Comparison of ENCODE assay signal across 8 cellular contexts in genomic region chr6:34756513-34756856, GRCh38. TPM values are rescaled to one million over a fixed set of nuclear protein-coding genes. Genes with fewer than 3 reads are reported as not detected.
DNase-seq lines count a peak whose midpoint lies in the region; ATAC-seq, FAIRE-seq and TF ChIP-seq lines count a peak whose summit lies in the region.
"Not testable (repeated sequence)": the region's sequence is repeated elsewhere in the genome, so short reads cannot be mapped to it uniquely, and the experiment has no call there.

No MANE protein-coding gene starts in this region.

- H3K4me3 ChIP-seq in GM08714 (ENCODE audit: low read length) = peak overlapping the region; percentile 84
- H3K4me3 ChIP-seq in OCI-LY1 (ENCODE audit: low read depth, low read length, poor library complexity, severe bottlenecking) = peak overlapping the region; percentile 83
- peak overlapping the region; percentile 56 for H3K4me3 ChIP-seq in colonic mucosa
- peak overlapping the region; percentile 92 to 99 for H3K4me3 ChIP-seq in kidney (ENCODE audit: low read length in 2 of 2)
- H3K4me3 ChIP-seq in upper lobe of right lung = peak overlapping the region; percentile 72

- not testable (repeated sequence) for H3K9me3 ChIP-seq in OCI-LY1 (ENCODE audit: low read length); colonic mucosa; kidney (ENCODE audit: control insufficient read depth in 1 of 2, low read length in 2 of 2); upper lobe of right lung

- peaks cover 19% of the 10 kb centered on the region for H3K4me1 ChIP-seq in OCI-LY1 (ENCODE audit: insufficient read depth, low read length, severe bottlenecking)
- H3K4me1 ChIP-seq in colonic mucosa; kidney (ENCODE audit: control insufficient read depth in 1 of 2, insufficient read depth in 1 of 2, low read depth in 1 of 2, low read length in 2 of 2); upper lobe of right lung: not testable (repeated sequence)

- not testable (repeated sequence) for H3K27me3 ChIP-seq in OCI-LY1 (ENCODE audit: insufficient read depth, low read length); colonic mucosa; upper lobe of right lung

- H3K79me2 ChIP-seq in OCI-LY1 (ENCODE audit: insufficient read depth, low read length) = peaks cover 27% of the 10 kb centered on the region

- peak; percentile 54 for ATAC-seq in upper lobe of right lung

- not testable (repeated sequence) for H3K9me2 ChIP-seq in OCI-LY1 (ENCODE audit: low read depth, low read length)

- peak overlapping the region; percentile 92 for H3K4me2 ChIP-seq in OCI-LY1 (ENCODE audit: low read length)

- DNase-seq in LoVo (ENCODE audit: low spot score) (peak; percentile 51), colonic mucosa (peak; percentile 30), retina (peak; percentile 42)
- DNase-seq in activated CD4-positive, alpha-beta T cell treated with anti-CD3 and anti-CD28 coated beads, Interleukin-2, amount 50 U/mL, for 48 hours = peak; percentile 42 to 56
- not testable (repeated sequence) for DNase-seq in kidney, upper lobe of right lung

- TF ChIP-seq CTCF in OCI-LY1 (IDR thresholded peaks at IDR 0.05; ENCODE audit: low read length) = peak; percentile 64
- peak; percentile 27 for TF ChIP-seq CTCF in colonic mucosa (IDR thresholded peaks at IDR 0.05)
- TF ChIP-seq CTCF in kidney (IDR thresholded peaks at IDR 0.05; ENCODE audit: borderline replicate concordance, extremely low read depth, insufficient read depth) = peak; percentile 31
- peak; percentile 35 for TF ChIP-seq CTCF in upper lobe of right lung (IDR thresholded peaks at IDR 0.05)

- H4K20me1 ChIP-seq in OCI-LY1 (ENCODE audit: insufficient read depth, low read length) = not testable (repeated sequence)

- not testable (repeated sequence) for H2AFZ ChIP-seq in OCI-LY1 (ENCODE audit: low read length)

- peaks cover 11% of the 10 kb centered on the region; the same call in 1 of the 2 replicates for H3K36me3 ChIP-seq in OCI-LY1 (ENCODE audit: insufficient read depth, low read length)
- H3K36me3 ChIP-seq in colonic mucosa; kidney (ENCODE audit: control insufficient read depth in 1 of 2, insufficient read depth in 2 of 2, low read length in 2 of 2); upper lobe of right lung: not testable (repeated sequence)

- H3K9ac ChIP-seq in OCI-LY1 (ENCODE audit: low read length) (peak overlapping the region; percentile 94), colonic mucosa (ENCODE audit: low read depth in 2 of 2, low read length in 2 of 2) (peak overlapping the region; percentile 54 to 87), kidney (ENCODE audit: low read length in 2 of 2) (peak overlapping the region; percentile 20 to 87)

- intact Hi-C loops in colonic mucosa (cut with DNase I); kidney (cut with DNase I); upper lobe of right lung (cut with DNase I): not testable (repeated sequence)

- H3F3A ChIP-seq in OCI-LY1 (ENCODE audit: insufficient read depth, low read length) = not testable (repeated sequence)

- H3K27ac ChIP-seq in OCI-LY1 (ENCODE audit: low read depth, low read length, poor library complexity, severe bottlenecking) (peak overlapping the region; percentile 76), colonic mucosa (peak overlapping the region; percentile 96), kidney (ENCODE audit: low read depth in 2 of 2, low read length in 2 of 2) (peak overlapping the region; percentile 91 to 92), upper lobe of right lung (peak overlapping the region; percentile 94)

- FAIRE-seq in kidney (lab: Jason Lieb, UNC) = not testable (repeated sequence)

RNA-seq across cellular contexts. Expression of gene SNRPC, which starts 0.8 kb away (rescaled TPM):
- total RNA-seq in colonic mucosa (100 to 1,000 TPM in 1 of 2 donors, 10 to 100 TPM in 1; 65.1 to 127 TPM), kidney (66.1 TPM), upper lobe of right lung (53.5 TPM)
- 148 TPM for polyA plus RNA-seq in kidney (ENCODE audit: insufficient read depth, low read depth, low replicate concordance)

RNA-seq across cellular contexts. Expression of gene BLTP3A, which starts 35.4 kb away (rescaled TPM):
- total RNA-seq in colonic mucosa (10 to 100 TPM in 1 of 2 donors, 1 to 10 TPM in 1; 7.6 to 11.1 TPM), kidney (12.4 TPM), upper lobe of right lung (12.9 TPM)
- 2.4 TPM for polyA plus RNA-seq in kidney (ENCODE audit: insufficient read depth, low read depth, low replicate concordance)

RNA-seq across cellular contexts. Expression of gene ILRUN, which starts 59.9 kb away (rescaled TPM):
- total RNA-seq in colonic mucosa (10 to 100 TPM; 48.5 to 57.6 TPM), kidney (55.7 TPM), upper lobe of right lung (101 TPM)
- 52.4 TPM for polyA plus RNA-seq in kidney (ENCODE audit: insufficient read depth, low read depth, low replicate concordance)
